ENCODE assay signal across 1 cellular context in genomic region chr3:188476930-188477329, GRCh38.
TF ChIP-seq lines count a peak whose summit lies in the region.

No MANE protein-coding gene starts in this region.

TF ChIP-seq in GM23338, 12 proteins besides CTCF, POLR2A, EP300 and RAD21 (continued from another document):
- TF ChIP-seq ZNF462 (CRISPR knock-in tag; IDR thresholded peaks at IDR 0.05), result no peak
- TF ChIP-seq ETS1 (IDR thresholded peaks at IDR 0.05), result no peak
- no peak for TF ChIP-seq NANOG (IDR thresholded peaks at IDR 0.05; ENCODE audit: borderline replicate concordance)
- no peak for TF ChIP-seq EZH2phosphoT487 (IDR thresholded peaks at IDR 0.05; ENCODE audit: unreplicated experiment)
TF ChIP-seq in GM23338: peak in this region for 0.
